Comparison of ENCODE assay signal across 8 cellular contexts in genomic region chr5:16809816-16810502, GRCh38.
DNase-seq lines count a peak whose midpoint lies in the region; ATAC-seq and TF ChIP-seq lines count a peak whose summit lies in the region.

No MANE protein-coding gene starts in this region.

- ATAC-seq in GM19455 (IDR thresholded peaks at IDR 0.05; ENCODE audit: unreplicated experiment) (no peak), GM19035 (IDR thresholded peaks at IDR 0.05; ENCODE audit: unreplicated experiment) (no peak)
- ATAC-seq in activated CD8-positive, alpha-beta T cell treated with anti-CD3 and anti-CD28 coated beads for 36 hours = no peak

- H3K4me1 ChIP-seq in prostate gland (replicated peaks) = peaks cover 3% of the 10 kb centered on the region

- H3K9me3 Mint-ChIP-seq in activated CD8-positive, alpha-beta T cell treated with anti-CD3 and anti-CD28 coated beads for 36 hours = no peaks in the 10 kb centered on the region

- H3K4me3 Mint-ChIP-seq in activated CD8-positive, alpha-beta T cell treated with anti-CD3 and anti-CD28 coated beads for 36 hours = no peak overlapping the region

- peaks cover 2% of the 10 kb centered on the region for H3K27me3 Mint-ChIP-seq in activated CD8-positive, alpha-beta T cell treated with anti-CD3 and anti-CD28 coated beads for 36 hours

- DNase-seq in EH (ENCODE audit: low read depth) (peak; percentile 95), SK-MEL-5 (ENCODE audit: low read depth, low spot score) (peak; percentile 56), glomerular visceral epithelial cell (ENCODE audit: extremely low spot score) (peak; percentile 47), prostate gland (ENCODE audit: low spot score) (peak; percentile 49), SIG-M5 (lab: John Stamatoyannopoulos, UW) (no peak)
- no peak for DNase-seq in activated CD8-positive, alpha-beta T cell treated with anti-CD3 and anti-CD28 coated beads for 36 hours

- no peak for TF ChIP-seq CTCF in prostate gland (IDR thresholded peaks at IDR 0.05)
- TF ChIP-seq CTCF in activated CD8-positive, alpha-beta T cell treated with anti-CD3 and anti-CD28 coated beads for 36 hours (IDR thresholded peaks at IDR 0.05) = no peak

- 43% methylated on average over 11 of the region's 11 CpGs for WGBS in prostate gland

- TF ChIP-seq POLR2A in prostate gland (IDR thresholded peaks at IDR 0.05) = no peak

- H3K9me3 ChIP-seq in prostate gland = no peaks in the 10 kb centered on the region

- no peak overlapping the region for H3K4me3 ChIP-seq in prostate gland

- H3K27ac Mint-ChIP-seq in activated CD8-positive, alpha-beta T cell treated with anti-CD3 and anti-CD28 coated beads for 36 hours = no peak overlapping the region

- intact Hi-C loops in prostate gland (cut with DNase I) = no loop called here
- intact Hi-C loops in activated CD8-positive, alpha-beta T cell treated with anti-CD3 and anti-CD28 coated beads for 36 hours (cut with micrococcal nuclease) = no loop called here

- no peaks in the 10 kb centered on the region for H3K27me3 ChIP-seq in prostate gland (replicated peaks; ENCODE audit: insufficient read depth)

- CTCF ChIA-PET in activated CD8-positive, alpha-beta T cell treated with anti-CD3 and anti-CD28 coated beads for 36 hours (lab: Charles Lee) = no interaction called here

- in situ Hi-C loops in SK-MEL-5 (cut with HindIII; ENCODE audit: low pct_unique_long_range_greater_than_20kb, low sequenced_read_pairs) = no loop called here

- H3K36me3 Mint-ChIP-seq in activated CD8-positive, alpha-beta T cell treated with anti-CD3 and anti-CD28 coated beads for 36 hours (ENCODE audit: low read depth) = no peaks in the 10 kb centered on the region

- POLR2A ChIA-PET in activated CD8-positive, alpha-beta T cell treated with anti-CD3 and anti-CD28 coated beads for 36 hours (lab: Charles Lee) = no interaction called here

- no peak overlapping the region for H3K27ac ChIP-seq in prostate gland

- no peaks in the 10 kb centered on the region for H3K36me3 ChIP-seq in prostate gland

- no peaks in the 10 kb centered on the region for H3K4me1 Mint-ChIP-seq in activated CD8-positive, alpha-beta T cell treated with anti-CD3 and anti-CD28 coated beads for 36 hours (ENCODE audit: low read depth)

Comparison
In these comparisons a context has a peak if more than half of its experiments do, and no peak if none do; other contexts are left out.
1. DNase-seq: peak in EH (single experiment), SK-MEL-5 (single experiment), glomerular visceral epithelial cell (single experiment) and prostate gland (single experiment); none in activated CD8-positive, alpha-beta T cell treated with anti-CD3 and anti-CD28 coated beads for 36 hours (single experiment) and SIG-M5 (single experiment).